8 cellular contexts compared by ENCODE assay signal in the genomic region with DNA sequence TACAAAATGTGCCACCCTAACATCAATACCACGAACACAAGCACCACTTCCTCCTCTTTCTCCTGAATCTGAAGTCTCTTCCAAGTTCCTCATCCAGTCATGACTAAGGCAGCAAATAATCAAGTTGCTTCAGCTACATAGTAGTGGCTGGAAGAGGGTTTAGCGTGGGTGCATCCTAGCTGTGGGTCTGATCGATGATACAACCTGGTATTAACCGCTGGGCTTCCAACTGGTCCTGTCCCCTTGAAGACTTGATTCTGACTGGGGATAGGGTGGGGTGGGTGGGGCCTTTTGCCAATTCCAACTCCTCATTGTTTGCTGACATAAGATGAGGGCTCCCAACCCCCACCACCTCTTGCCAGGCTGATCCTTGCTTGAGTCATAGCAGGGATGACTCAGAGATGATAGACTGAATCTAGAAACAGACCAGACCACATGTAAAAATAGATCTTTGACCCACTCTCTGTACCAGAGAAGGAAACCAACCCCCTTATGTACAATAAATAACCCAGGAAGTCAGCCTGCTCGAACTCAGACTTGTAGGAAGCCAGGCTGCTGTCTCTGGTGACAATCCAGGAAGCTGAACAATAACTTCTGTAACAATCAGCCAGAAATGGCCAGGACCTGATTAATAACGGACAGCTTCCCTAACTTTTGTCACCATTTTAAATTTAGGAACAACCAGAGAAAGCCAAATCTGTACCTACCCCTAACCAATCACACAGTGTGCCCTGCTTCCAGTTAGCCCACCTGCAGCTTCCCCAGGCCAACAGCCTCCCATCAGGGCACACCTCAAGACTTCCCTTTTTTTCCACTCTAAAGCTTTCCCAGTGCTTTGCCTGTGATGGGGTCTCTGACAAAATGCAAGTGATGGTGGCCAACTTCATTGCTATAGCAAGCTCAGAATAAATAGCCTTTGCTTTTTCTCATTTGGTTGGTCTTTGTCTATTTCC.
DNase-seq lines count a peak whose midpoint lies in the region; TF ChIP-seq lines count a peak whose summit lies in the region.
"Had no signal": no experiment of that assay in that cellular context is flagged by ENCODE, and none has a peak within 500 bp of the region (broad histone marks: within the 10 kb centered on the region; RNA-seq: fewer than 3 reads in every experiment).

No MANE protein-coding gene starts in this region.

- DNase-seq in GM13976 (ENCODE audit: low spot score) (peak; percentile 67), GOT3 (lab: John Stamatoyannopoulos, UW) (peak; percentile 70), LoVo (ENCODE audit: low spot score) (peak; percentile 87), foreskin fibroblast (peak; percentile 98), D341Med (ENCODE audit: low spot score) (no peak)
- peak; percentile 3 to 16 for DNase-seq in activated CD8-positive, alpha-beta memory T cell treated with anti-CD3 and anti-CD28 coated beads for 4 hours (ENCODE audit: low read depth in 2 of 2)
- DNase-seq in stimulated activated CD4-positive, alpha-beta T cell treated with anti-CD3 and anti-CD28 coated beads, Interleukin-12 subunit alpha, Interleukin-12 subunit beta, amount 100 ng/mL, for 48 hours (ENCODE audit: low read depth in 2 of 3, low spot score in 1 of 3), result peak; percentile 45 to 62 (median 50)

- H3K4me3 ChIP-seq in foreskin fibroblast (ENCODE audit: low read depth in 1 of 2, low read length in 2 of 2), result no peak overlapping the region
- H3K4me3 ChIP-seq: cardiac muscle cell had no signal

- in situ Hi-C loops in GM13976 (cut with MboI; ENCODE audit: low sequenced_read_pairs, unreplicated experiment), result loop anchor here (10.0 to 25.0 kb wide), 3 partner anchors 197 to 840 kb away; a partner anchor contains a TSS

- TF ChIP-seq CTCF in GM13976 (IDR thresholded peaks at IDR 0.05; ENCODE audit: borderline replicate concordance, control extremely low read depth, extremely low read depth, insufficient read depth, missing control alignments) (no peak), foreskin fibroblast (IDR thresholded peaks at IDR 0.05; ENCODE audit: low read depth, low read length) (no peak)
